In the genomic region with DNA sequence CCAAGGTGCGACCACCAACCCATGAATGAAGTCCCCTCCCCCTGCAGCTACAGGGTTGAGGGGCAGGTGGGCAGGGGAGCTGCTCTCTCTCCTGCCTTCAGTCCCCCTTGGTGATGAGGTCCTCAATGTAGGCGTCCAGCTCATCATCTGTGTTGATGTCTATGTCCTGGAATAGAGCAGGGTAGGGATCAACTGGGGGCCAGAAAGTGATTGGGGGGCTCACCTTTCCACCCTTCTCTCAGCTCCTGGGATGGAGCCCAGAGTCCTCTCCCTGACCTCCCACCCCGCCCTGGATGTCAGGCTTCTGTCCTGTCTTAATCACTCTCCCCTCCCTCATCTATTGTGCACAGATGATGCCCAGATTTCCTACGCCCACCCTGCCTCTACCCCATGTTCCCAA, we compare ENCODE assay signal across 22 cellular contexts. TPM values are rescaled to one million over a fixed set of nuclear protein-coding genes. Genes with fewer than 3 reads are reported as not detected.
DNase-seq lines count a peak whose midpoint lies in the region; ATAC-seq, FAIRE-seq and TF ChIP-seq lines count a peak whose summit lies in the region.
"Had no signal": no experiment of that assay in that cellular context is flagged by ENCODE, and none has a peak within 500 bp of the region (broad histone marks: within the 10 kb centered on the region; RNA-seq: fewer than 3 reads in every experiment).

No MANE protein-coding gene starts in this region.

- H3K4me3 ChIP-seq in CD8-positive, alpha-beta T cell (ENCODE audit: low read depth, low read length): no peak overlapping the region
- no peak overlapping the region for H3K4me3 ChIP-seq in H1 (ENCODE audit: extremely low read depth in 1 of 4, insufficient read depth in 2 of 4, low read depth in 3 of 4, low read length in 4 of 4)
- no peak overlapping the region for H3K4me3 ChIP-seq in sigmoid colon
- no peak overlapping the region for H3K4me3 ChIP-seq in foreskin fibroblast (ENCODE audit: low read depth in 1 of 2, low read length in 2 of 2)
- H3K4me3 ChIP-seq: SJCRH30 had no signal

- TF ChIP-seq RAD21 in H1 (IDR thresholded peaks at IDR 0.05 in 1 of 2, conservative IDR thresholded peaks at IDR 0.05 in 1 of 2; ENCODE audit: low read depth in 2 of 2, low read length in 2 of 2): no peak

- peaks cover 55% of the 10 kb centered on the region for H3K36me3 ChIP-seq in CD8-positive, alpha-beta T cell (ENCODE audit: insufficient read depth, low read length)
- H3K36me3 ChIP-seq in H1 (ENCODE audit: control insufficient read depth in 2 of 4, insufficient read depth in 4 of 4, low read length in 3 of 4) (peaks cover 37 to 75% (median 63%) of the 10 kb centered on the region in 4 experiments), sigmoid colon (peaks cover 13 to 72% (median 29%) of the 10 kb centered on the region in 4 donors)

- CTCF ChIA-PET in activated CD8-positive, alpha-beta memory T cell treated with anti-CD3 and anti-CD28 coated beads, Interleukin-2, amount 10 ng/mL, durations not matched to agents 7 days and 5 days (lab: Charles Lee): interaction anchor here (0.9 to 1.8 kb wide), 2 partner anchors 13 to 159 kb away, joined by 3 to 6 read pairs; no protein-coding TSS in a partner anchor
- CTCF ChIA-PET in CD8-positive, alpha-beta T cell (lab: Charles Lee): interaction anchor here (0.7 to 1.0 kb wide), 2 partner anchors 9 to 22 kb away, joined by 3 to 4 read pairs; no protein-coding TSS in a partner anchor
- CTCF ChIA-PET in H1 (lab: Charles Lee; ENCODE audit: partially characterized antibody): interaction anchor here (0.7 to 1.4 kb wide), 3 partner anchors 9 to 264 kb away, joined by 3 to 8 read pairs (median 3); no protein-coding TSS in a partner anchor

- no peak overlapping the region for H2BK5ac ChIP-seq in H1 (ENCODE audit: low read depth, low read length)

- H3K14ac ChIP-seq in H1 (ENCODE audit: insufficient read length): no peak overlapping the region

- no peak for TF ChIP-seq EP300 in H1 (IDR thresholded peaks at IDR 0.05; ENCODE audit: borderline replicate concordance in 1 of 2, low read depth in 2 of 2, low read length in 2 of 2)
- no peak for TF ChIP-seq EP300 in sigmoid colon (IDR thresholded peaks at IDR 0.05)

- no peak overlapping the region for H2BK120ac ChIP-seq in H1 (replicated peaks; ENCODE audit: low read depth, low read length)

- 88% methylated on average over 4 of the region's 4 CpGs; no CpG with 5 or more reads in 1 of the 2 experiments for WGBS in H1 (ENCODE audit: extremely low coverage in 1 of 2, insufficient coverage in 1 of 2, insufficient read length in 1 of 2, insufficient replicate concordance in 2 of 2, low coverage in 1 of 2, low lambda C conversion rate in 2 of 2, missing lambda C conversion rate in 1 of 2), 2 experiments
- 93 to 96% methylated on average over 4 of the region's 4 CpGs for WGBS in sigmoid colon, 2 donors

- H3K4me2 ChIP-seq in H1 (ENCODE audit: insufficient read depth in 1 of 2, low read depth in 2 of 2, low read length in 2 of 2): no peak overlapping the region

- peaks cover 10% of the 10 kb centered on the region for H3K4me1 ChIP-seq in CD8-positive, alpha-beta T cell (ENCODE audit: insufficient read depth, low read length)
- no peaks in the 10 kb centered on the region for H3K4me1 ChIP-seq in H1 (replicated peaks in 1 of 4; ENCODE audit: control insufficient read depth in 3 of 4, insufficient read depth in 4 of 4, low read length in 3 of 4)
- H3K4me1 ChIP-seq in sigmoid colon: peaks cover 0 to 8% (median 3%) of the 10 kb centered on the region in 4 donors
- H3K4me1 ChIP-seq: SJCRH30 had no signal

- TF ChIP-seq CTCF in CD8-positive, alpha-beta T cell (IDR thresholded peaks at IDR 0.05): no peak
- no peak for TF ChIP-seq CTCF in H1 (IDR thresholded peaks at IDR 0.05; ENCODE audit: control extremely low read depth in 1 of 3, insufficient read depth in 1 of 3, low read depth in 1 of 3, low read length in 3 of 3)
- no peak for TF ChIP-seq CTCF in sigmoid colon (IDR thresholded peaks at IDR 0.05)
- no peak for TF ChIP-seq CTCF in foreskin fibroblast (IDR thresholded peaks at IDR 0.05; ENCODE audit: low read depth, low read length)
- TF ChIP-seq CTCF in progenitor cell of endocrine pancreas (IDR thresholded peaks at IDR 0.05; ENCODE audit: unreplicated experiment): no peak

- intact Hi-C loops in CD8-positive, alpha-beta T cell (cut with DNase I, micrococcal nuclease): no loop called here
- intact Hi-C loops in sigmoid colon (cut with DNase I): no loop called here

- no peak overlapping the region for H3K56ac ChIP-seq in H1 (replicated peaks; ENCODE audit: insufficient read length, low read depth, low read length)

- H2AFZ ChIP-seq in H1 (ENCODE audit: low read length): no peak overlapping the region

- no peak overlapping the region for H2BK12ac ChIP-seq in H1 (ENCODE audit: low read depth, low read length)

- H3K4me1 Mint-ChIP-seq in activated CD8-positive, alpha-beta memory T cell treated with anti-CD3 and anti-CD28 coated beads, Interleukin-2, amount 10 ng/mL, durations not matched to agents 7 days and 5 days: peaks cover 6% of the 10 kb centered on the region
- H3K4me1 Mint-ChIP-seq in CD8-positive, alpha-beta T cell (ENCODE audit: low read depth): peaks cover 20% of the 10 kb centered on the region
- H3K4me1 Mint-ChIP-seq in progenitor cell of endocrine pancreas (ENCODE audit: low read depth): no peaks in the 10 kb centered on the region

- no peak overlapping the region for H2BK15ac ChIP-seq in H1 (ENCODE audit: low read length)

- no peak overlapping the region for H4K8ac ChIP-seq in H1 (ENCODE audit: extremely low read depth, insufficient read depth, low read length)

- H3K4ac ChIP-seq in H1 (replicated peaks; ENCODE audit: insufficient read length, low read depth, low read length): no peak overlapping the region

- H3K18ac ChIP-seq in H1 (ENCODE audit: extremely low read depth, low read length): no peak overlapping the region

- no peak overlapping the region for H2BK20ac ChIP-seq in H1 (ENCODE audit: low read length)

- H3K79me1 ChIP-seq in H1 (ENCODE audit: low read depth, low read length): peaks cover 4% of the 10 kb centered on the region; the same call in 1 of the 2 replicates

- no peak overlapping the region for H3K27ac Mint-ChIP-seq in activated CD8-positive, alpha-beta memory T cell treated with anti-CD3 and anti-CD28 coated beads, Interleukin-2, amount 10 ng/mL, durations not matched to agents 7 days and 5 days
- H3K27ac Mint-ChIP-seq in CD8-positive, alpha-beta T cell: peak overlapping the region; percentile 33
- no peak overlapping the region for H3K27ac Mint-ChIP-seq in progenitor cell of endocrine pancreas
- H3K27ac Mint-ChIP-seq: HFFc6 had no signal

- no peak overlapping the region for H4K91ac ChIP-seq in H1 (replicated peaks; ENCODE audit: insufficient read length, low read length)

- H4K20me1 ChIP-seq in H1 (replicated peaks in 1 of 2; ENCODE audit: control insufficient read depth in 1 of 2, insufficient read depth in 2 of 2, low read length in 2 of 2): peaks cover 1 to 8% of the 10 kb centered on the region in 2 experiments

- H3K9me3 ChIP-seq in CD8-positive, alpha-beta T cell (ENCODE audit: low read length): no peaks in the 10 kb centered on the region
- no peaks in the 10 kb centered on the region for H3K9me3 ChIP-seq in H1 (ENCODE audit: insufficient read depth in 2 of 2, low read depth in 1 of 2, low read length in 1 of 2)
- H3K9me3 ChIP-seq in sigmoid colon: no peaks in the 10 kb centered on the region
- H3K9me3 ChIP-seq: SJCRH30 had no signal

- H3K27me3 ChIP-seq in CD8-positive, alpha-beta T cell (ENCODE audit: insufficient read depth, low read length): no peaks in the 10 kb centered on the region
- H3K27me3 ChIP-seq in H1 (replicated peaks in 1 of 4; ENCODE audit: control insufficient read depth in 3 of 4, extremely low read depth in 1 of 4, insufficient read depth in 3 of 4, low read length in 3 of 4): no peaks in the 10 kb centered on the region
- H3K27me3 ChIP-seq in sigmoid colon: no peaks in the 10 kb centered on the region
- H3K27me3 ChIP-seq: SJCRH30 had no signal

- no peaks in the 10 kb centered on the region for H3K23me2 ChIP-seq in H1 (ENCODE audit: low read depth, low read length)

- POLR2A ChIA-PET in CD8-positive, alpha-beta T cell (lab: Charles Lee): no interaction called here
- POLR2A ChIA-PET in H1 (lab: Charles Lee; ENCODE audit: partially characterized antibody): interaction anchor here (0.8 to 2.0 kb wide), 3 partner anchors 13 to 42 kb away, joined by 3 to 9 read pairs (median 5); a partner anchor contains a TSS

- no peak overlapping the region for H3K9ac ChIP-seq in H1 (replicated peaks in 1 of 4; ENCODE audit: extremely low read depth in 1 of 4, low read depth in 3 of 4, low read length in 3 of 4)

- DNase-seq in activated CD8-positive, alpha-beta memory T cell treated with anti-CD3 and anti-CD28 coated beads, Interleukin-2, amount 50 U/mL, for 48 hours: peak; percentile 28
- DNase-seq in activated CD8-positive, alpha-beta memory T cell treated with anti-CD3 and anti-CD28 coated beads, Interleukin-2, amount 10 ng/mL, durations not matched to agents 7 days and 5 days: no peak
- no peak for DNase-seq in CD8-positive, alpha-beta T cell
- DNase-seq in H1 (ENCODE audit: low read depth in 1 of 2, low spot score in 2 of 2): no peak
- peak; percentile 53 for DNase-seq in sigmoid colon
- DNase-seq in NCI-H128 (lab: John Stamatoyannopoulos, UW; ENCODE audit: unreplicated experiment): no peak
- no peak for DNase-seq in foreskin fibroblast
- no peak for DNase-seq in progenitor cell of endocrine pancreas (ENCODE audit: low spot score, unreplicated experiment)
- DNase-seq: AML-193, C1 segment of cervical spinal cord, DMS53, GF-D8, HFFc6, Karpas-422, NCI-H1417, NCI-H187, NCI-H446, NCI-H526, SJCRH30 had no signal

- peak in 1 of 2 experiments; percentile 31; a peak in 1 of 3 replicates for TF ChIP-seq POLR2A in H1 (IDR thresholded peaks at IDR 0.05; ENCODE audit: control extremely low read depth in 1 of 2, low read depth in 2 of 2, low read length in 2 of 2)
- no peak for TF ChIP-seq POLR2A in sigmoid colon (IDR thresholded peaks at IDR 0.05)

- H3K27ac ChIP-seq in CD8-positive, alpha-beta T cell (ENCODE audit: low read depth, low read length): no peak overlapping the region
- H3K27ac ChIP-seq in H1 (ENCODE audit: low read depth, low read length) (no peak overlapping the region), sigmoid colon (no peak overlapping the region)
- H3K27ac ChIP-seq: SJCRH30 had no signal

- no peak for ATAC-seq in activated CD8-positive, alpha-beta memory T cell treated with anti-CD3 and anti-CD28 coated beads, Interleukin-2, amount 10 ng/mL, durations not matched to agents 7 days and 5 days
- no peak for ATAC-seq in CD8-positive, alpha-beta T cell

- H3K9me3 Mint-ChIP-seq in activated CD8-positive, alpha-beta memory T cell treated with anti-CD3 and anti-CD28 coated beads, Interleukin-2, amount 10 ng/mL, durations not matched to agents 7 days and 5 days (ENCODE audit: low read depth): no peaks in the 10 kb centered on the region
- H3K9me3 Mint-ChIP-seq in CD8-positive, alpha-beta T cell: no peaks in the 10 kb centered on the region
- H3K9me3 Mint-ChIP-seq in progenitor cell of endocrine pancreas (ENCODE audit: low read depth): no peaks in the 10 kb centered on the region
- H3K9me3 Mint-ChIP-seq: HFFc6 had no signal

- no peaks in the 10 kb centered on the region for H3K27me3 Mint-ChIP-seq in activated CD8-positive, alpha-beta memory T cell treated with anti-CD3 and anti-CD28 coated beads, Interleukin-2, amount 10 ng/mL, durations not matched to agents 7 days and 5 days
- no peaks in the 10 kb centered on the region for H3K27me3 Mint-ChIP-seq in CD8-positive, alpha-beta T cell (ENCODE audit: low read depth)
- H3K27me3 Mint-ChIP-seq in progenitor cell of endocrine pancreas: no peaks in the 10 kb centered on the region

- no peak overlapping the region for H3K4me3 Mint-ChIP-seq in activated CD8-positive, alpha-beta memory T cell treated with anti-CD3 and anti-CD28 coated beads, Interleukin-2, amount 10 ng/mL, durations not matched to agents 7 days and 5 days
- H3K4me3 Mint-ChIP-seq in CD8-positive, alpha-beta T cell: no peak overlapping the region
- no peak overlapping the region for H3K4me3 Mint-ChIP-seq in progenitor cell of endocrine pancreas (ENCODE audit: low read depth)
- H3K4me3 Mint-ChIP-seq: HFFc6 had no signal

- H2AK5ac ChIP-seq in H1 (ENCODE audit: low read depth, low read length): no peak overlapping the region

- no peak for FAIRE-seq in H1 (lab: Jason Lieb, UNC)
- FAIRE-seq: D721Med, H54, RCC 7860 had no signal

- H4K5ac ChIP-seq in H1 (ENCODE audit: insufficient read length, low read depth, low read length): no peak overlapping the region

- H3K36me3 Mint-ChIP-seq in activated CD8-positive, alpha-beta memory T cell treated with anti-CD3 and anti-CD28 coated beads, Interleukin-2, amount 10 ng/mL, durations not matched to agents 7 days and 5 days: peaks cover 20% of the 10 kb centered on the region
- peaks cover 75% of the 10 kb centered on the region for H3K36me3 Mint-ChIP-seq in CD8-positive, alpha-beta T cell
- H3K36me3 Mint-ChIP-seq in progenitor cell of endocrine pancreas (ENCODE audit: insufficient read depth): peaks cover 21% of the 10 kb centered on the region

- H3K79me2 ChIP-seq in H1 (ENCODE audit: control insufficient read depth in 1 of 2, insufficient read depth in 2 of 2, low read length in 2 of 2): no peaks in the 10 kb centered on the region

- H3K23ac ChIP-seq in H1 (ENCODE audit: insufficient read length): no peak overlapping the region

RNA-seq across cellular contexts. Expression of a gene that starts 41.9 kb away (rescaled TPM):
- 10 to 100 TPM; 27.0 to 28.7 TPM for total RNA-seq in activated CD8-positive, alpha-beta memory T cell treated with anti-CD3 and anti-CD28 coated beads, Interleukin-2, amount 10 ng/mL, durations not matched to agents 7 days and 5 days
- 10 to 100 TPM; 20.1 TPM for total RNA-seq in CD8-positive, alpha-beta T cell
- 68.0 and 72.5 TPM in 2 replicates for total RNA-seq in H1 (2021; fragmentation: NEBNext Ultra II Directional; extraction: Animal tissue kit (Norgen Biotek cat#: 25700))
- polyA plus RNA-seq in H1 (2011; rRNA removed): 15.4 and 17.0 TPM in 2 replicates
- 19.1 TPM for polyA plus RNA-seq in H1 (2011; cell fraction: cytosol; rRNA removed)
- polyA plus RNA-seq in H1 (2011; cell fraction: nucleus; rRNA removed): 43.5 TPM
- 50.2 to 58.3 TPM (median 52.0 TPM) in 4 replicates for polyA plus RNA-seq in H1 (2012, experiment 1 of 2)
- polyA plus RNA-seq in H1 (2012, experiment 2 of 2): 11.4 TPM
- polyA plus RNA-seq in H1 (2013, experiment 1 of 2): 45.2 TPM
- 37.9 TPM for polyA plus RNA-seq in H1 (2013, experiment 2 of 2)
- 62.0 and 63.9 TPM in 2 replicates for polyA minus RNA-seq in H1 (2011; rRNA and poly(A)+ RNA removed)
- 47.2 TPM for polyA minus RNA-seq in H1 (2011; cell fraction: cytosol; rRNA and poly(A)+ RNA removed)
- 46.8 TPM for polyA minus RNA-seq in H1 (2011; cell fraction: nucleus; rRNA and poly(A)+ RNA removed)
- 10 to 100 TPM; 13.3 to 42.1 (median 24.4) TPM for total RNA-seq in sigmoid colon
- 10 to 100 TPM in 1 of 3 donors, 1 to 10 TPM in 2; 4.6 to 15.0 (median 7.8) TPM for polyA plus RNA-seq in sigmoid colon
- total RNA-seq in progenitor cell of endocrine pancreas: 47.3 and 50.1 TPM in 2 replicates

RNA-seq across cellular contexts. Expression of a gene that starts 42.4 kb away (rescaled TPM):
- 10 to 100 TPM; 56.7 to 69.8 TPM for total RNA-seq in activated CD8-positive, alpha-beta memory T cell treated with anti-CD3 and anti-CD28 coated beads, Interleukin-2, amount 10 ng/mL, durations not matched to agents 7 days and 5 days
- 10 to 100 TPM; 74.9 to 79.0 TPM for total RNA-seq in CD8-positive, alpha-beta T cell
- total RNA-seq in H1 (2021; fragmentation: NEBNext Ultra II Directional; extraction: Animal tissue kit (Norgen Biotek cat#: 25700)): 106 and 119 TPM in 2 replicates
- polyA plus RNA-seq in H1 (2011; rRNA removed) (86.0 and 129 TPM in 2 replicates), sigmoid colon (10 to 100 TPM; 10.8 to 35.1 (median 13.2) TPM)
- 105 TPM for polyA plus RNA-seq in H1 (2011; cell fraction: cytosol; rRNA removed)
- 156 TPM for polyA plus RNA-seq in H1 (2011; cell fraction: nucleus; rRNA removed)
- polyA plus RNA-seq in H1 (2012, experiment 1 of 2): 59.4 to 101 TPM (median 78.8 TPM) in 4 replicates
- polyA plus RNA-seq in H1 (2012, experiment 2 of 2): 5.0 TPM
- polyA plus RNA-seq in H1 (2013, experiment 1 of 2): 132 TPM
- polyA plus RNA-seq in H1 (2013, experiment 2 of 2): 133 TPM
- polyA minus RNA-seq in H1 (2011; rRNA and poly(A)+ RNA removed): 142 and 192 TPM in 2 replicates
- 62.4 TPM for polyA minus RNA-seq in H1 (2011; cell fraction: cytosol; rRNA and poly(A)+ RNA removed)
- polyA minus RNA-seq in H1 (2011; cell fraction: nucleus; rRNA and poly(A)+ RNA removed): 137 TPM
- total RNA-seq in sigmoid colon (10 to 100 TPM; 51.5 to 88.9 (median 54.7) TPM), progenitor cell of endocrine pancreas (142 and 146 TPM in 2 replicates)

Comparison
In these comparisons a context has a peak if more than half of its experiments do, and no peak if none do; other contexts are left out.
1. DNase-seq: peak in activated CD8-positive, alpha-beta memory T cell treated with anti-CD3 and anti-CD28 coated beads, Interleukin-2, amount 50 U/mL, for 48 hours (single experiment) and sigmoid colon (single experiment); none in activated CD8-positive, alpha-beta memory T cell treated with anti-CD3 and anti-CD28 coated beads, Interleukin-2, amount 10 ng/mL, durations not matched to agents 7 days and 5 days (single experiment), CD8-positive, alpha-beta T cell (0 of 7), H1 (0 of 2), NCI-H128 (single experiment), foreskin fibroblast (0 of 2) and progenitor cell of endocrine pancreas (single experiment).